Comparison of ENCODE assay signal across 15 cellular contexts in genomic region chr1:161592586-161592985, GRCh38. TPM values are rescaled to one million over a fixed set of nuclear protein-coding genes. Genes with fewer than 3 reads are reported as not detected.
DNase-seq lines count a peak whose midpoint lies in the region; ATAC-seq, FAIRE-seq and TF ChIP-seq lines count a peak whose summit lies in the region.
"Not testable (repeated sequence)": the region's sequence is repeated elsewhere in the genome, so short reads cannot be mapped to it uniquely, and the experiment has no call there.
"Had no signal": no experiment of that assay in that cellular context is flagged by ENCODE, and none has a peak within 500 bp of the region (broad histone marks: within the 10 kb centered on the region; RNA-seq: fewer than 3 reads in every experiment).

No MANE protein-coding gene starts in this region.

- POLR2A ChIA-PET in activated CD4-positive, alpha-beta T cell treated with anti-CD3 and anti-CD28 coated beads for 36 hours (lab: Charles Lee); K562 (lab: Yijun Ruan, JAX): not testable (repeated sequence)

- not testable (repeated sequence) for H3K27ac Mint-ChIP-seq in activated CD4-positive, alpha-beta T cell treated with anti-CD3 and anti-CD28 coated beads for 36 hours; activated T-cell treated with anti-CD3 and anti-CD28 coated beads, Interleukin-2, amount 50 U/mL, for 72 hours; stimulated activated effector memory CD8-positive, alpha-beta T cell treated with anti-CD3 and anti-CD28 coated beads, Interleukin-12 subunit alpha, Interleukin-12 subunit beta, amount 100 ng/mL, for 72 hours
- peak overlapping the region in 1 of 2 donors; percentile 18 for H3K27ac Mint-ChIP-seq in activated naive CD4-positive, alpha-beta T cell treated with anti-CD3 and anti-CD28 coated beads, Interleukin-2, amount 50 U/mL, for 72 hours

- H4K20me1 ChIP-seq in Karpas-422 (ENCODE audit: insufficient read depth, low read depth, low read length); K562 (replicated peaks; ENCODE audit: control insufficient read depth, insufficient read depth, low read length): not testable (repeated sequence)

- not testable (repeated sequence) for H3K4me1 ChIP-seq in Karpas-422 (ENCODE audit: low read length)
- peaks cover 0 to 11% of the 10 kb centered on the region in 2 experiments; a peak in 3 of 5 replicates for H3K4me1 ChIP-seq in K562 (replicated peaks in 1 of 2; ENCODE audit: control insufficient read depth in 2 of 2, insufficient read depth in 2 of 2, low read length in 2 of 2)

- not testable (repeated sequence) for H3K9me2 ChIP-seq in Karpas-422 (replicated peaks; ENCODE audit: insufficient read depth, low read length)

- H3K9me3 ChIP-seq in Karpas-422 (ENCODE audit: low read length); K562 (replicated peaks; ENCODE audit: control insufficient read depth, insufficient read depth, low read depth, low read length): not testable (repeated sequence)

- not testable (repeated sequence) for TF ChIP-seq CTCF in K562 (IDR thresholded peaks at IDR 0.05 in 2 of 3, conservative IDR thresholded peaks at IDR 0.05 in 1 of 3; ENCODE audit: insufficient read depth in 2 of 3, low read depth in 1 of 3, low read length in 3 of 3)

- not testable (repeated sequence) for H3K36me3 Mint-ChIP-seq in activated CD4-positive, alpha-beta T cell treated with anti-CD3 and anti-CD28 coated beads for 36 hours (ENCODE audit: low read depth); activated T-cell treated with anti-CD3 and anti-CD28 coated beads, Interleukin-2, amount 50 U/mL, for 72 hours (ENCODE audit: insufficient read depth in 2 of 2); activated naive CD4-positive, alpha-beta T cell treated with anti-CD3 and anti-CD28 coated beads, Interleukin-2, amount 50 U/mL, for 72 hours; stimulated activated effector memory CD8-positive, alpha-beta T cell treated with anti-CD3 and anti-CD28 coated beads, Interleukin-12 subunit alpha, Interleukin-12 subunit beta, amount 100 ng/mL, for 72 hours

- not testable (repeated sequence) for H3K27ac ChIP-seq in Karpas-422 (ENCODE audit: low read length); K562 (ENCODE audit: extremely low read depth, low read depth, low read length)

- H3K9me3 Mint-ChIP-seq in activated CD4-positive, alpha-beta T cell treated with anti-CD3 and anti-CD28 coated beads for 36 hours (ENCODE audit: low read depth); activated T-cell treated with anti-CD3 and anti-CD28 coated beads, Interleukin-2, amount 50 U/mL, for 72 hours; activated naive CD4-positive, alpha-beta T cell treated with anti-CD3 and anti-CD28 coated beads, Interleukin-2, amount 50 U/mL, for 72 hours; stimulated activated effector memory CD8-positive, alpha-beta T cell treated with anti-CD3 and anti-CD28 coated beads, Interleukin-12 subunit alpha, Interleukin-12 subunit beta, amount 100 ng/mL, for 72 hours: not testable (repeated sequence)

- not testable (repeated sequence) for H3K27me3 Mint-ChIP-seq in activated CD4-positive, alpha-beta T cell treated with anti-CD3 and anti-CD28 coated beads for 36 hours; activated T-cell treated with anti-CD3 and anti-CD28 coated beads, Interleukin-2, amount 50 U/mL, for 72 hours (ENCODE audit: low read depth)

- intact Hi-C loops in activated CD4-positive, alpha-beta T cell treated with anti-CD3 and anti-CD28 coated beads for 36 hours (cut with DNase I, micrococcal nuclease); K562 (cut with micrococcal nuclease): not testable (repeated sequence)

- not testable (repeated sequence) for H3K4me3 ChIP-seq in Karpas-422 (ENCODE audit: low read length); K562

- not testable (repeated sequence) for H3K4me1 Mint-ChIP-seq in activated CD4-positive, alpha-beta T cell treated with anti-CD3 and anti-CD28 coated beads for 36 hours; activated T-cell treated with anti-CD3 and anti-CD28 coated beads, Interleukin-2, amount 50 U/mL, for 72 hours (ENCODE audit: low read depth); stimulated activated effector memory CD8-positive, alpha-beta T cell treated with anti-CD3 and anti-CD28 coated beads, Interleukin-12 subunit alpha, Interleukin-12 subunit beta, amount 100 ng/mL, for 72 hours

- not testable (repeated sequence) for H3K27me3 ChIP-seq in Karpas-422 (ENCODE audit: low read length); K562 (ENCODE audit: control insufficient read depth in 2 of 2, insufficient read depth in 2 of 2, low read length in 2 of 2)

- H3K36me3 ChIP-seq in Karpas-422 (ENCODE audit: insufficient read depth, low read length); K562 (ENCODE audit: control insufficient read depth, insufficient read depth, low read length): not testable (repeated sequence)

- not testable (repeated sequence) for H3K9me1 ChIP-seq in K562 (ENCODE audit: control insufficient read depth, insufficient read depth, low read length)

- H3K4me3 Mint-ChIP-seq in activated CD4-positive, alpha-beta T cell treated with anti-CD3 and anti-CD28 coated beads for 36 hours; activated T-cell treated with anti-CD3 and anti-CD28 coated beads, Interleukin-2, amount 50 U/mL, for 72 hours; stimulated activated effector memory CD8-positive, alpha-beta T cell treated with anti-CD3 and anti-CD28 coated beads, Interleukin-12 subunit alpha, Interleukin-12 subunit beta, amount 100 ng/mL, for 72 hours: not testable (repeated sequence)

- DNase-seq in Karpas-422, result peak; percentile 38
- not testable (repeated sequence) for DNase-seq in activated CD4-positive, alpha-beta T cell treated with anti-CD3 and anti-CD28 coated beads for 36 hours; activated T-cell treated with anti-CD3 and anti-CD28 coated beads, Interleukin-2, amount 50 U/mL, for 72 hours; activated naive CD4-positive, alpha-beta T cell treated with anti-CD3 and anti-CD28 coated beads, Interleukin-2, amount 50 U/mL, for 72 hours (ENCODE audit: low spot score in 2 of 2); K562 (ENCODE audit: extremely low read depth in 1 of 4, low spot score in 3 of 4); stimulated activated effector memory CD8-positive, alpha-beta T cell treated with anti-CD3 and anti-CD28 coated beads, Interleukin-12 subunit alpha, Interleukin-12 subunit beta, amount 100 ng/mL, for 72 hours (ENCODE audit: low spot score in 2 of 2)

- BruUV-seq in K562 (replicated peaks; lab: Mats Ljungman, UMichigan), result not testable (repeated sequence)

- not testable (repeated sequence) for H3K79me2 ChIP-seq in Karpas-422 (ENCODE audit: low read length); K562 (ENCODE audit: control insufficient read depth, insufficient read depth, low read length)

- TF ChIP-seq EP300 in K562 (IDR thresholded peaks at IDR 0.05; ENCODE audit: low read length), result not testable (repeated sequence)

- H3K9ac ChIP-seq in Karpas-422 (ENCODE audit: low read length); K562 (ENCODE audit: insufficient read depth in 1 of 2, low read depth in 2 of 2, low read length in 2 of 2): not testable (repeated sequence)

- FAIRE-seq in K562 (lab: Jason Lieb, UNC), result not testable (repeated sequence)

- peak; percentile 52 for ATAC-seq in activated CD4-positive, alpha-beta T cell treated with anti-CD3 and anti-CD28 coated beads for 36 hours
- peak; percentile 42 to 47 for ATAC-seq in activated T-cell treated with anti-CD3 and anti-CD28 coated beads, Interleukin-2, amount 50 U/mL, for 72 hours (replicated peaks in 1 of 2)
- peak; percentile 73 to 74 for ATAC-seq in activated naive CD4-positive, alpha-beta T cell treated with anti-CD3 and anti-CD28 coated beads, Interleukin-2, amount 50 U/mL, for 72 hours
- ATAC-seq in K562, result not testable (repeated sequence)
- ATAC-seq in esophagus mucosa, result peak; percentile 41
- peak; percentile 43 for ATAC-seq in stimulated activated effector memory CD8-positive, alpha-beta T cell treated with anti-CD3 and anti-CD28 coated beads, Interleukin-12 subunit alpha, Interleukin-12 subunit beta, amount 100 ng/mL, for 72 hours

- not testable (repeated sequence) for H3K4me2 ChIP-seq in Karpas-422 (ENCODE audit: low read depth, low read length, poor library complexity, severe bottlenecking); K562 (ENCODE audit: insufficient read depth, low read length)

- not testable (repeated sequence) for TF ChIP-seq POLR2A in K562 (conservative IDR thresholded peaks at IDR 0.05)

- in situ Hi-C loops in K562 (cut with MboI), result loop anchor here (5.0 kb wide), 1 partner anchor 80 kb away; no protein-coding TSS in a partner anchor

- H2AFZ ChIP-seq in Karpas-422 (ENCODE audit: low read length); K562 (ENCODE audit: low read depth, low read length): not testable (repeated sequence)

- WGBS in K562 (ENCODE audit: insufficient coverage, low coverage, missing lambda C conversion rate), result 0% methylated on average over 1 of the region's 3 CpGs

- CTCF ChIA-PET in activated CD4-positive, alpha-beta T cell treated with anti-CD3 and anti-CD28 coated beads for 36 hours (lab: Charles Lee); K562 (lab: Yijun Ruan, JAX; ENCODE audit: low intra/inter-chr PET ratio): not testable (repeated sequence)

- not testable (repeated sequence) for TF ChIP-seq RAD21 in K562 (CRISPR knock-in tag; conservative IDR thresholded peaks at IDR 0.05 in 1 of 2, IDR thresholded peaks at IDR 0.05 in 1 of 2)

RNA-seq across cellular contexts. Expression of gene FCGR3B, which starts 38.4 kb away (rescaled TPM):
- total RNA-seq in Karpas-422 (2014; rRNA removed; shearing (Covaris generic); ENCODE audit: low replicate concordance), result not detected in 2 replicates
- total RNA-seq in activated CD4-positive, alpha-beta T cell treated with anti-CD3 and anti-CD28 coated beads for 36 hours, result not detected
- total RNA-seq in activated T-cell treated with anti-CD3 and anti-CD28 coated beads, Interleukin-2, amount 50 U/mL, for 72 hours, result under 1 TPM in 1 of 2 donors, not detected in 1; 0.30 TPM
- total RNA-seq in activated naive CD4-positive, alpha-beta T cell treated with anti-CD3 and anti-CD28 coated beads, Interleukin-2, amount 50 U/mL, for 72 hours, result not detected
- total RNA-seq in K562 (2011; cell fraction: chromatin; rRNA removed; ENCODE audit: low replicate concordance), result 1.4 and 2.2 TPM in 2 replicates
- total RNA-seq in K562 (2011; cell fraction: nucleolus; rRNA removed), result 1.3 and 2.0 TPM in 2 replicates
- total RNA-seq in K562 (2011; cell fraction: nucleoplasm; rRNA removed), result 2.4 and 2.8 TPM in 2 replicates
- total RNA-seq in K562 (2014; rRNA removed), result 0.08 and 0.18 TPM in 2 replicates
- 0.40 and 0.54 TPM in 2 replicates for total RNA-seq in K562 (2014; rRNA removed; fragmentation: Illumina TruSeq; extraction: Trizol)
- total RNA-seq in K562 (2015; rRNA removed; fragmentation: Illumina TruSeq; extraction: Trizol), result 0.19 and 0.36 TPM in 2 replicates
- total RNA-seq in K562 (2021), result 0.11 and 0.49 TPM in 2 replicates
- 0.87 and 1.1 TPM in 2 replicates for polyA plus RNA-seq in K562 (2011; rRNA removed)
- 0.18 and 0.25 TPM in 2 replicates for polyA plus RNA-seq in K562 (2011; cell fraction: cytosol; rRNA removed)
- polyA plus RNA-seq in K562 (2011; cell fraction: nucleus; rRNA removed), result 0.95 and 1.6 TPM in 2 replicates
- 0.55 and 1.00 TPM in 2 replicates for polyA plus RNA-seq in K562 (2012)
- 0.27 and 0.35 TPM in 2 replicates for polyA plus RNA-seq in K562 (2014; fragmentation: Illumina TruSeq; extraction: Trizol)
- under 1 TPM; 0.41 TPM for polyA plus RNA-seq in K562 (2014; fragmentation: Nextera tagmentation; extraction: Ambion mirVana)
- polyA plus RNA-seq in K562 (2014; rRNA removed), result 0.27 and 0.36 TPM in 2 replicates
- 1.1 and 1.4 TPM in 2 replicates for polyA minus RNA-seq in K562 (2011; rRNA and poly(A)+ RNA removed)
- polyA minus RNA-seq in K562 (2011; cell fraction: cytosol; rRNA and poly(A)+ RNA removed), result not detected in 2 replicates
- 0.94 and 2.4 TPM in 2 replicates for polyA minus RNA-seq in K562 (2011; cell fraction: nucleus; rRNA and poly(A)+ RNA removed)
- 0.64 TPM for total RNA-seq in esophagus mucosa
- total RNA-seq: B cell; Caco-2; CD4-positive, CD25-positive, alpha-beta regulatory T cell; CD8-positive, alpha-beta T cell; GM23248; H1; H7 had no signal
- polyA plus RNA-seq: AG04450; CD4-positive, CD25-positive, alpha-beta regulatory T cell; GM23248; H1 had no signal

RNA-seq across cellular contexts. Expression of gene FCGR3A, which starts 43.0 kb away (rescaled TPM):
- total RNA-seq in Karpas-422 (2014; rRNA removed; shearing (Covaris generic); ENCODE audit: low replicate concordance), result not detected in 2 replicates
- not detected for total RNA-seq in activated CD4-positive, alpha-beta T cell treated with anti-CD3 and anti-CD28 coated beads for 36 hours
- total RNA-seq in activated T-cell treated with anti-CD3 and anti-CD28 coated beads, Interleukin-2, amount 50 U/mL, for 72 hours, result 1 to 10 TPM in 1 of 2 donors, under 1 TPM in 1; 0.38 to 1.5 TPM
- total RNA-seq in activated naive CD4-positive, alpha-beta T cell treated with anti-CD3 and anti-CD28 coated beads, Interleukin-2, amount 50 U/mL, for 72 hours, result under 1 TPM; 0.16 to 0.59 TPM
- 0.81 and 1.4 TPM in 2 replicates for total RNA-seq in K562 (2011; cell fraction: chromatin; rRNA removed; ENCODE audit: low replicate concordance)
- 0.39 and 0.67 TPM in 2 replicates for total RNA-seq in K562 (2011; cell fraction: nucleolus; rRNA removed)
- total RNA-seq in K562 (2011; cell fraction: nucleoplasm; rRNA removed), result 1.2 and 1.7 TPM in 2 replicates
- total RNA-seq in K562 (2014; rRNA removed), result 0.12 TPM in 1 of 2 replicates, not detected in the other
- not detected in 2 replicates for total RNA-seq in K562 (2014; rRNA removed; fragmentation: Illumina TruSeq; extraction: Trizol)
- total RNA-seq in K562 (2015; rRNA removed; fragmentation: Illumina TruSeq; extraction: Trizol), result 0.11 TPM in 2 replicates
- total RNA-seq in K562 (2021), result 0.29 and 0.56 TPM in 2 replicates
- polyA plus RNA-seq in K562 (2011; rRNA removed), result 0.24 and 0.32 TPM in 2 replicates
- polyA plus RNA-seq in K562 (2011; cell fraction: cytosol; rRNA removed), result 0.04 and 0.18 TPM in 2 replicates
- 0.37 and 0.51 TPM in 2 replicates for polyA plus RNA-seq in K562 (2011; cell fraction: nucleus; rRNA removed)
- 0.21 TPM in 2 replicates for polyA plus RNA-seq in K562 (2012)
- polyA plus RNA-seq in K562 (2014; fragmentation: Illumina TruSeq; extraction: Trizol), result 0.11 TPM in 1 of 2 replicates, not detected in the other
- under 1 TPM; 0.04 to 0.15 TPM for polyA plus RNA-seq in K562 (2014; fragmentation: Nextera tagmentation; extraction: Ambion mirVana)
- polyA plus RNA-seq in K562 (2014; rRNA removed), result 0.04 and 0.13 TPM in 2 replicates
- polyA minus RNA-seq in K562 (2011; rRNA and poly(A)+ RNA removed), result 0.45 and 0.49 TPM in 2 replicates
- not detected in 2 replicates for polyA minus RNA-seq in K562 (2011; cell fraction: cytosol; rRNA and poly(A)+ RNA removed)
- polyA minus RNA-seq in K562 (2011; cell fraction: nucleus; rRNA and poly(A)+ RNA removed), result 0.54 and 1.1 TPM in 2 replicates
- total RNA-seq in esophagus mucosa, result 1.00 TPM
- total RNA-seq: Caco-2; CD4-positive, CD25-positive, alpha-beta regulatory T cell; GM23248; H1; H7 had no signal
- polyA plus RNA-seq: AG04450, GM23248, H1 had no signal
